11 cellular contexts compared by ENCODE assay signal in genomic region chr2:19893520-19894134, GRCh38. TPM values are rescaled to one million over a fixed set of nuclear protein-coding genes. Genes with fewer than 3 reads are reported as not detected.
DNase-seq lines count a peak whose midpoint lies in the region; ATAC-seq and TF ChIP-seq lines count a peak whose summit lies in the region.
"Had no signal": no experiment of that assay in that cellular context is flagged by ENCODE, and none has a peak within 500 bp of the region (broad histone marks: within the 10 kb centered on the region; RNA-seq: fewer than 3 reads in every experiment).

No MANE protein-coding gene starts in this region.

- peak; percentile 25 to 62 for ATAC-seq in activated CD4-positive, CD25-positive, alpha-beta regulatory T cell treated with anti-CD3 and anti-CD28 coated beads, Interleukin-2, amount 50 U/mL, for 24 hours
- ATAC-seq in GM21390 (IDR thresholded peaks at IDR 0.05; ENCODE audit: unreplicated experiment): peak; percentile 69
- peak; percentile 75 for ATAC-seq in HG03064 (IDR thresholded peaks at IDR 0.05; ENCODE audit: low read depth, unreplicated experiment)
- ATAC-seq in left ventricle myocardium superior: no peak
- ATAC-seq: naive thymus-derived CD8-positive, alpha-beta T cell had no signal

- H3K27me3 ChIP-seq in left ventricle myocardium inferior (ENCODE audit: low read depth): no peaks in the 10 kb centered on the region

- H3K4me1 ChIP-seq in left ventricle myocardium inferior: peaks cover 72% of the 10 kb centered on the region

- no peak overlapping the region for H3K4me3 ChIP-seq in left ventricle myocardium inferior

- intact Hi-C loops in left ventricle myocardium superior (cut with micrococcal nuclease) (no loop called here), left ventricle myocardium inferior (cut with micrococcal nuclease) (no loop called here)

- no peaks in the 10 kb centered on the region for H3K36me3 ChIP-seq in left ventricle myocardium inferior

- TF ChIP-seq CTCF in left ventricle myocardium inferior (IDR thresholded peaks at IDR 0.05; ENCODE audit: borderline replicate concordance): no peak

- H3K27ac ChIP-seq in left ventricle myocardium inferior (replicated peaks): no peak overlapping the region
- H3K27ac ChIP-seq: 22Rv1 had no signal

- DNase-seq in activated CD4-positive, CD25-positive, alpha-beta regulatory T cell (lab: John Stamatoyannopoulos, UW): no peak
- DNase-seq in fibroblast of gingiva (ENCODE audit: low read depth) (peak; percentile 87), left ventricle myocardium superior (no peak), left ventricle myocardium inferior (no peak), HuH-7 (ENCODE audit: low spot score) (no peak)
- DNase-seq: naive thymus-derived CD8-positive, alpha-beta T cell; NCI-H226 had no signal

- H3K9me3 ChIP-seq in left ventricle myocardium inferior (replicated peaks): no peaks in the 10 kb centered on the region

RNA-seq across cellular contexts. Expression of gene TTC32, which starts 8.2 kb away (rescaled TPM):
- total RNA-seq in left ventricle myocardium superior (4.0 TPM), left ventricle myocardium inferior (4.9 TPM)
